In genomic region chr15:85752591-85752990, GRCh38 we compare ENCODE assay signal across 13 cellular contexts. TPM values are rescaled to one million over a fixed set of nuclear protein-coding genes. Genes with fewer than 3 reads are reported as not detected.
DNase-seq lines count a peak whose midpoint lies in the region; ATAC-seq, FAIRE-seq and TF ChIP-seq lines count a peak whose summit lies in the region.
"Had no signal": no experiment of that assay in that cellular context is flagged by ENCODE, and none has a peak within 500 bp of the region (broad histone marks: within the 10 kb centered on the region; RNA-seq: fewer than 3 reads in every experiment).

No MANE protein-coding gene starts in this region.

- DNase-seq in natural killer cell (no peak), breast epithelium (ENCODE audit: low spot score in 2 of 2) (peak; percentile 80 to 90), left lung (peak; percentile 45 to 85), urothelium cell line (ENCODE audit: low spot score) (peak; percentile 59), A673 (ENCODE audit: low spot score) (no peak), NCI-H2107 (lab: John Stamatoyannopoulos, UW) (no peak), mesenchymal stem cell (no peak)
- DNase-seq in natural killer cell treated with Interleukin-12 subunit alpha and Interleukin-12 subunit beta and Interleukin-15 and Interleukin-18, amount 100 ng/mL, for 72 hours (ENCODE audit: low spot score), result no peak
- DNase-seq: activated T-cell treated with anti-CD3 and anti-CD28 coated beads, Interleukin-2, amount 50 U/mL, for 48 hours; KG1; NCI-H748 treated with DMSO at 0.1 percent for 48 hours; T1000 had no signal

- H3K27me3 ChIP-seq in breast epithelium (no peaks in the 10 kb centered on the region), left lung (no peaks in the 10 kb centered on the region), A673 (replicated peaks; ENCODE audit: insufficient read depth, low read depth, low read length, poor library complexity) (no peaks in the 10 kb centered on the region), mesenchymal stem cell (ENCODE audit: control insufficient read depth in 1 of 2, insufficient read depth in 1 of 2, low read length in 2 of 2) (no peaks in the 10 kb centered on the region)

- CTCF ChIA-PET in A673 (lab: Charles Lee), result no interaction called here

- FAIRE-seq in urothelium cell line (lab: Jason Lieb, UNC), result no peak

- H3K36me3 ChIP-seq in breast epithelium, result no peaks in the 10 kb centered on the region
- peaks cover 0 to 23% of the 10 kb centered on the region in 2 donors for H3K36me3 ChIP-seq in left lung
- peaks cover 6% of the 10 kb centered on the region for H3K36me3 ChIP-seq in A673 (ENCODE audit: insufficient read depth, low read length, poor library complexity, severe bottlenecking)
- peaks cover 13 to 43% of the 10 kb centered on the region in 2 experiments for H3K36me3 ChIP-seq in mesenchymal stem cell (ENCODE audit: control insufficient read depth in 1 of 2, insufficient read depth in 2 of 2, low read depth in 1 of 2, low read length in 2 of 2)

- H3K27ac Mint-ChIP-seq in natural killer cell, result peak overlapping the region; percentile 29 to 41
- H3K27ac Mint-ChIP-seq in natural killer cell treated with Interleukin-12 subunit alpha and Interleukin-12 subunit beta and Interleukin-15 and Interleukin-18, amount 100 ng/mL, for 72 hours, result peak overlapping the region in 1 of 2 donors; percentile 82

- TF ChIP-seq POLR2A in breast epithelium (IDR thresholded peaks at IDR 0.05), result no peak

- H3K4me1 ChIP-seq in breast epithelium (peaks cover 17 to 23% of the 10 kb centered on the region in 2 donors), left lung (peaks cover 16 to 22% of the 10 kb centered on the region in 2 donors), A673 (ENCODE audit: insufficient read depth, low read length, poor library complexity, severe bottlenecking) (no peaks in the 10 kb centered on the region), mesenchymal stem cell (ENCODE audit: control insufficient read depth, insufficient read depth, low read depth, low read length) (peaks cover 3% of the 10 kb centered on the region)
- H3K4me1 ChIP-seq: Caco-2 had no signal

- H2BK12ac ChIP-seq in mesenchymal stem cell (ENCODE audit: low read length in 2 of 2), result no peak overlapping the region

- POLR2A ChIA-PET in A673 (lab: Charles Lee; ENCODE audit: low non-redundant PET), result no interaction called here

- H2BK15ac ChIP-seq in mesenchymal stem cell (ENCODE audit: low read depth, poor library complexity, severe bottlenecking), result no peak overlapping the region

- H2AK5ac ChIP-seq in mesenchymal stem cell (ENCODE audit: low read length, severe bottlenecking), result no peak overlapping the region

- H3K4me2 ChIP-seq in mesenchymal stem cell (ENCODE audit: low read length, poor library complexity, severe bottlenecking), result no peak overlapping the region

- H3K4ac ChIP-seq in mesenchymal stem cell (ENCODE audit: low read depth in 1 of 2, low read length in 2 of 2), result no peak overlapping the region

- no TSS peak for BruUV-seq in A673 (replicated peaks; lab: Mats Ljungman, UMichigan)

- H4K91ac ChIP-seq in mesenchymal stem cell (ENCODE audit: low read length), result no peak overlapping the region

- no peaks in the 10 kb centered on the region for H3K36me3 Mint-ChIP-seq in natural killer cell
- no peaks in the 10 kb centered on the region for H3K36me3 Mint-ChIP-seq in natural killer cell treated with Interleukin-12 subunit alpha and Interleukin-12 subunit beta and Interleukin-15 and Interleukin-18, amount 100 ng/mL, for 72 hours

- no peak overlapping the region for H2BK5ac ChIP-seq in mesenchymal stem cell (ENCODE audit: low read depth, low read length, poor library complexity, severe bottlenecking)

- no peak overlapping the region for H4K8ac ChIP-seq in mesenchymal stem cell (ENCODE audit: low read length)

- H2BK120ac ChIP-seq in mesenchymal stem cell (ENCODE audit: low read depth, low read length), result no peak overlapping the region

- no peak overlapping the region for H3K18ac ChIP-seq in mesenchymal stem cell (ENCODE audit: low read depth in 1 of 2, low read length in 2 of 2)

- no peak overlapping the region for H3K14ac ChIP-seq in mesenchymal stem cell (ENCODE audit: low read length in 2 of 2)

- H3K9me3 Mint-ChIP-seq in natural killer cell, result no peaks in the 10 kb centered on the region
- H3K9me3 Mint-ChIP-seq in natural killer cell treated with Interleukin-12 subunit alpha and Interleukin-12 subunit beta and Interleukin-15 and Interleukin-18, amount 100 ng/mL, for 72 hours, result no peaks in the 10 kb centered on the region

- peaks cover 20 to 38% of the 10 kb centered on the region in 2 donors for H3K4me1 Mint-ChIP-seq in natural killer cell
- peaks cover 0 to 8% of the 10 kb centered on the region in 2 donors for H3K4me1 Mint-ChIP-seq in natural killer cell treated with Interleukin-12 subunit alpha and Interleukin-12 subunit beta and Interleukin-15 and Interleukin-18, amount 100 ng/mL, for 72 hours (ENCODE audit: low read depth in 2 of 2)

- H3K9me3 ChIP-seq in breast epithelium (no peaks in the 10 kb centered on the region), left lung (no peaks in the 10 kb centered on the region), A673 (ENCODE audit: low read depth, low read length, poor library complexity, severe bottlenecking) (no peaks in the 10 kb centered on the region), mesenchymal stem cell (ENCODE audit: control insufficient read depth, low read length) (no peaks in the 10 kb centered on the region)
- H3K9me3 ChIP-seq: Caco-2 had no signal

- intact Hi-C loops in natural killer cell (cut with micrococcal nuclease), result no loop called here
- intact Hi-C loops in breast epithelium (cut with DNase I; ENCODE audit: low total_unique reads), result no loop called here
- intact Hi-C loops in left lung (cut with DNase I), result no loop called here
- intact Hi-C loops in A673 (cut with micrococcal nuclease; ENCODE audit: unreplicated experiment), result no loop called here

- TF ChIP-seq CTCF in natural killer cell (IDR thresholded peaks at IDR 0.05), result no peak
- no peak for TF ChIP-seq CTCF in breast epithelium (IDR thresholded peaks at IDR 0.05)
- no peak for TF ChIP-seq CTCF in left lung (IDR thresholded peaks at IDR 0.05)
- TF ChIP-seq CTCF in A673 (conservative IDR thresholded peaks at IDR 0.05; ENCODE audit: low read depth, low read length), result no peak

- H3K4me3 ChIP-seq in breast epithelium (peak overlapping the region in 1 of 3 donors; percentile 6), left lung (no peak overlapping the region), A673 (ENCODE audit: low read depth, low read length, poor library complexity, severe bottlenecking) (no peak overlapping the region), mesenchymal stem cell (ENCODE audit: insufficient read depth in 1 of 2, low read depth in 1 of 2, low read length in 2 of 2) (no peak overlapping the region)

- H3K27me3 Mint-ChIP-seq in natural killer cell (ENCODE audit: low read depth in 2 of 2), result no peaks in the 10 kb centered on the region
- H3K27me3 Mint-ChIP-seq in natural killer cell treated with Interleukin-12 subunit alpha and Interleukin-12 subunit beta and Interleukin-15 and Interleukin-18, amount 100 ng/mL, for 72 hours, result no peaks in the 10 kb centered on the region

- 98% methylated on average over 7 of the region's 7 CpGs for WGBS in mesenchymal stem cell

- no peak overlapping the region for H3K23ac ChIP-seq in mesenchymal stem cell (ENCODE audit: low read length in 2 of 2)

- H3K27ac ChIP-seq in breast epithelium (peak overlapping the region; percentile 61 to 93), left lung (no peak overlapping the region), A673 (ENCODE audit: low read depth, low read length, poor library complexity, severe bottlenecking) (no peak overlapping the region), mesenchymal stem cell (ENCODE audit: low read length, poor library complexity, severe bottlenecking) (no peak overlapping the region)

- peaks cover 3% of the 10 kb centered on the region for H3K79me1 ChIP-seq in mesenchymal stem cell (replicated peaks; ENCODE audit: low read length, poor library complexity, severe bottlenecking)

- H3K9ac ChIP-seq in mesenchymal stem cell (ENCODE audit: low read length), result no peak overlapping the region

- ATAC-seq in natural killer cell (no peak), left lung (peak; percentile 46)
- ATAC-seq in natural killer cell treated with Interleukin-12 subunit alpha and Interleukin-12 subunit beta and Interleukin-15 and Interleukin-18, amount 100 ng/mL, for 72 hours, result no peak

- H2AFZ ChIP-seq in mesenchymal stem cell (ENCODE audit: low read depth, low read length), result no peak overlapping the region

- H3K4me3 Mint-ChIP-seq in natural killer cell, result no peak overlapping the region
- H3K4me3 Mint-ChIP-seq in natural killer cell treated with Interleukin-12 subunit alpha and Interleukin-12 subunit beta and Interleukin-15 and Interleukin-18, amount 100 ng/mL, for 72 hours, result no peak overlapping the region

RNA-seq across cellular contexts. Expression of gene KLHL25, which starts 42.1 kb away (rescaled TPM):
- 10 to 100 TPM in 2 of 3 donors, 1 to 10 TPM in 1; 6.5 to 16.2 (median 10.4) TPM for total RNA-seq in natural killer cell
- 1 to 10 TPM; 4.7 to 8.5 TPM for total RNA-seq in natural killer cell treated with Interleukin-12 subunit alpha and Interleukin-12 subunit beta and Interleukin-15 and Interleukin-18, amount 100 ng/mL, for 72 hours
- total RNA-seq in breast epithelium, result 10 to 100 TPM; 10.9 to 21.0 (median 15.1) TPM
- total RNA-seq in left lung, result 1 to 10 TPM; 4.4 to 4.6 TPM
- 11.5 and 12.7 TPM in 2 replicates for total RNA-seq in A673 (2021)
- 1.3 TPM for polyA plus RNA-seq in mesenchymal stem cell (2013, experiment 1 of 2)
- 1.3 TPM for polyA plus RNA-seq in mesenchymal stem cell (2013, experiment 2 of 2)

Comparison
In these comparisons a context has a peak if more than half of its experiments do, and no peak if none do; other contexts are left out.
1. DNase-seq: peak in breast epithelium (2 of 2), left lung (2 of 2) and urothelium cell line (single experiment); none in natural killer cell (single experiment), natural killer cell treated with Interleukin-12 subunit alpha and Interleukin-12 subunit beta and Interleukin-15 and Interleukin-18, amount 100 ng/mL, for 72 hours (single experiment), A673 (single experiment), NCI-H2107 (single experiment) and mesenchymal stem cell (single experiment).
2. H3K27ac ChIP-seq: peak in breast epithelium (2 of 2); none in left lung (0 of 2), A673 (single experiment) and mesenchymal stem cell (single experiment).